8 cellular contexts compared by ENCODE assay signal in the genomic region with DNA sequence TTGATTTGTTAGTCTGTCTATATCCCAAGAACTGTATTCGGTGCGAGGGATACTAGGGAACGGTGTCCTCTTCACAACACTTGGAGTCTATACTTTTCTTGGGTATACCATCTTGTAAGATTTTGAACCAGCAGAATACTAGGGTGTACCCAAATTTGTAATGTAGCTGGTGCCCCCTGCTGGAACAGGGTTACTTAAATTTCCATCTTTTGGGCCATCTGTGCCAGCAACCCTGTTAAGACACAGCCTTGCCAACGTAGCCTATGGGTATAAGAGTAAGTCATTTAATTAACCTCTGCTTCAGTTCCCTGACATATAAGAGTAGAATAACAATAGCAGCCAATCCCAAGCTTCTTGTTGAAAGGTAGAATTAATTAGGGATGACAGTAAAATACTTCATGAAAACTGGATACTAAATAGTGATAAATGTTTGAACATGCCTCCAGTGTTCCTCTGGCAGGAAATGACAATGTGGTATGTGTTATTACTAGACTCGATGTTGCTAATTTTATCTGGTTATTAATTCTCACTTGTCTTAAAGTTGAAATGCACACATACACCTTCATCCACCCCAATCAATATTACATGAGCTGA.
DNase-seq lines count a peak whose midpoint lies in the region; ATAC-seq and TF ChIP-seq lines count a peak whose summit lies in the region.

No MANE protein-coding gene starts in this region.

- no peaks in the 10 kb centered on the region for H3K27me3 ChIP-seq in iPS DF 6.9 (ENCODE audit: control insufficient read depth, insufficient read depth, low read length)

- no CpG with 5 or more reads among the region's 5 CpGs for WGBS in iPS DF 6.9 (ENCODE audit: insufficient coverage, insufficient read length)

- ATAC-seq in HG02973 (IDR thresholded peaks at IDR 0.05; ENCODE audit: unreplicated experiment): peak; percentile 70

- intact Hi-C loops in activated T-helper 2 cell treated with anti-CD3 and anti-CD28 coated beads, Interferon-gamma antibody, Interleukin-2, Interleukin-4, amounts not matched to agents 10 μg/mL and 5 μg/mL and 100 μg/mL, durations not matched to agents 14 hours and 24 hours and 36 hours (cut with micrococcal nuclease): loop anchor here (1.0 to 10.0 kb wide), 2 partner anchors 154 to 640 kb away; no protein-coding TSS in a partner anchor

- no peak overlapping the region for H3K4me3 Mint-ChIP-seq in activated T-helper 2 cell treated with anti-CD3 and anti-CD28 coated beads, Interferon-gamma antibody, Interleukin-2, Interleukin-4, amounts not matched to agents 10 μg/mL and 5 μg/mL and 100 μg/mL, durations not matched to agents 14 hours and 24 hours and 36 hours (ENCODE audit: low read depth)

- no peaks in the 10 kb centered on the region for H3K4me1 ChIP-seq in iPS DF 6.9 (ENCODE audit: control insufficient read depth, insufficient read depth, low read length)

- no peaks in the 10 kb centered on the region for H3K9me3 Mint-ChIP-seq in activated T-helper 2 cell treated with anti-CD3 and anti-CD28 coated beads, Interferon-gamma antibody, Interleukin-2, Interleukin-4, amounts not matched to agents 10 μg/mL and 5 μg/mL and 100 μg/mL, durations not matched to agents 14 hours and 24 hours and 36 hours

- POLR2A ChIA-PET in HEK293T (lab: Yijun Ruan, JAX): no interaction called here

- H3K4me1 Mint-ChIP-seq in activated T-helper 2 cell treated with anti-CD3 and anti-CD28 coated beads, Interferon-gamma antibody, Interleukin-2, Interleukin-4, amounts not matched to agents 10 μg/mL and 5 μg/mL and 100 μg/mL, durations not matched to agents 14 hours and 24 hours and 36 hours (ENCODE audit: low read depth): no peaks in the 10 kb centered on the region

- no peak overlapping the region for H3K27ac Mint-ChIP-seq in activated T-helper 2 cell treated with anti-CD3 and anti-CD28 coated beads, Interferon-gamma antibody, Interleukin-2, Interleukin-4, amounts not matched to agents 10 μg/mL and 5 μg/mL and 100 μg/mL, durations not matched to agents 14 hours and 24 hours and 36 hours

- no peak overlapping the region for H3K27ac ChIP-seq in iPS DF 6.9 (ENCODE audit: low read length)

- no peaks in the 10 kb centered on the region for H3K36me3 Mint-ChIP-seq in activated T-helper 2 cell treated with anti-CD3 and anti-CD28 coated beads, Interferon-gamma antibody, Interleukin-2, Interleukin-4, amounts not matched to agents 10 μg/mL and 5 μg/mL and 100 μg/mL, durations not matched to agents 14 hours and 24 hours and 36 hours (ENCODE audit: low read depth)

- DNase-seq in NCI-H1694 (lab: John Stamatoyannopoulos, UW) (peak; percentile 2), NCI-H1694 treated with DMSO at 0.1 percent for 48 hours (lab: John Stamatoyannopoulos, UW) (no peak), OCI-M1 (lab: John Stamatoyannopoulos, UW) (peak; percentile 59), iPS DF 6.9 (ENCODE audit: low read depth, low spot score) (peak; percentile 7), HEK293T (ENCODE audit: extremely low spot score) (no peak)
- peak; percentile 16 for DNase-seq in activated T-helper 2 cell treated with anti-CD3 and anti-CD28 coated beads, Interferon-gamma antibody, Interleukin-2, Interleukin-4, amounts not matched to agents 10 μg/mL and 5 μg/mL and 100 μg/mL, durations not matched to agents 14 hours and 24 hours and 36 hours (ENCODE audit: low spot score)
- DNase-seq in stimulated activated CD4-positive, alpha-beta T cell treated with anti-CD3 and anti-CD28 coated beads, Interleukin-1b, Interleukin-23, amount 100 ng/mL, for 48 hours: peak; percentile 40

- H3K36me3 ChIP-seq in iPS DF 6.9 (ENCODE audit: control insufficient read depth, insufficient read depth, low read length): no peaks in the 10 kb centered on the region

- no peak overlapping the region for H3K4me3 ChIP-seq in iPS DF 6.9 (ENCODE audit: low read length)

- H3K27me3 Mint-ChIP-seq in activated T-helper 2 cell treated with anti-CD3 and anti-CD28 coated beads, Interferon-gamma antibody, Interleukin-2, Interleukin-4, amounts not matched to agents 10 μg/mL and 5 μg/mL and 100 μg/mL, durations not matched to agents 14 hours and 24 hours and 36 hours (ENCODE audit: low read depth): no peaks in the 10 kb centered on the region

- CTCF ChIA-PET in HEK293T (lab: Yijun Ruan, JAX): interaction anchor here (0.9 kb wide), 1 partner anchor 365 kb away, joined by 3 read pairs; no protein-coding TSS in a partner anchor

- H3K9me3 ChIP-seq in iPS DF 6.9 (ENCODE audit: control insufficient read depth, insufficient read depth, low read length): no peaks in the 10 kb centered on the region

TF ChIP-seq in HEK293T, 16 proteins besides CTCF, POLR2A, EP300 and RAD21:
- TF ChIP-seq FOXA1 (IDR thresholded peaks at IDR 0.05): no peak
- TF ChIP-seq NFRKB (IDR thresholded peaks at IDR 0.05): no peak
- no peak for TF ChIP-seq L3MBTL2 (conservative IDR thresholded peaks at IDR 0.05)
- no peak for TF ChIP-seq ELF4 (IDR thresholded peaks at IDR 0.05)
- no peak for TF ChIP-seq ZNF384 (IDR thresholded peaks at IDR 0.05)
- no peak for TF ChIP-seq FOXM1 (IDR thresholded peaks at IDR 0.05; ENCODE audit: borderline replicate concordance)
- no peak for TF ChIP-seq SP1 (IDR thresholded peaks at IDR 0.05)
- TF ChIP-seq CTBP1 (IDR thresholded peaks at IDR 0.05; ENCODE audit: borderline replicate concordance): no peak
- no peak for TF ChIP-seq FOXK2 (IDR thresholded peaks at IDR 0.05)
- no peak for TF ChIP-seq ARNT (IDR thresholded peaks at IDR 0.05)
- no peak for TF ChIP-seq SUZ12 (IDR thresholded peaks at IDR 0.05)
- no peak for TF ChIP-seq LEF1 (IDR thresholded peaks at IDR 0.05; ENCODE audit: borderline replicate concordance)
- TF ChIP-seq, protein P1, sequence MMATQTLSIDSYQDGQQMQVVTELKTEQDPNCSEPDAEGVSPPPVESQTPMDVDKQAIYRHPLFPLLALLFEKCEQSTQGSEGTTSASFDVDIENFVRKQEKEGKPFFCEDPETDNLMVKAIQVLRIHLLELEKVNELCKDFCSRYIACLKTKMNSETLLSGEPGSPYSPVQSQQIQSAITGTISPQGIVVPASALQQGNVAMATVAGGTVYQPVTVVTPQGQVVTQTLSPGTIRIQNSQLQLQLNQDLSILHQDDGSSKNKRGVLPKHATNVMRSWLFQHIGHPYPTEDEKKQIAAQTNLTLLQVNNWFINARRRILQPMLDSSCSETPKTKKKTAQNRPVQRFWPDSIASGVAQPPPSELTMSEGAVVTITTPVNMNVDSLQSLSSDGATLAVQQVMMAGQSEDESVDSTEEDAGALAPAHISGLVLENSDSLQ (IDR thresholded peaks at IDR 0.05): no peak
- TF ChIP-seq HDGF (IDR thresholded peaks at IDR 0.05; ENCODE audit: borderline replicate concordance): no peak
- no peak for TF ChIP-seq TARDBP (IDR thresholded peaks at IDR 0.05)
- no peak for TF ChIP-seq BHLHE40 (IDR thresholded peaks at IDR 0.05; ENCODE audit: borderline replicate concordance)

Comparison
In these comparisons a context has a peak if more than half of its experiments do, and no peak if none do; other contexts are left out.
1. DNase-seq: peak in NCI-H1694 (single experiment), OCI-M1 (single experiment), activated T-helper 2 cell treated with anti-CD3 and anti-CD28 coated beads, Interferon-gamma antibody, Interleukin-2, Interleukin-4, amounts not matched to agents 10 μg/mL and 5 μg/mL and 100 μg/mL, durations not matched to agents 14 hours and 24 hours and 36 hours (single experiment), iPS DF 6.9 (single experiment) and stimulated activated CD4-positive, alpha-beta T cell treated with anti-CD3 and anti-CD28 coated beads, Interleukin-1b, Interleukin-23, amount 100 ng/mL, for 48 hours (single experiment); none in NCI-H1694 treated with DMSO at 0.1 percent for 48 hours (single experiment) and HEK293T (single experiment).